ENCODE assay signal across 8 cellular contexts in genomic region chr10:102775973-102776669, GRCh38. TPM values are rescaled to one million over a fixed set of nuclear protein-coding genes. Genes with fewer than 3 reads are reported as not detected.
DNase-seq lines count a peak whose midpoint lies in the region; ATAC-seq lines count a peak whose summit lies in the region.

No MANE protein-coding gene starts in this region.

- H3K9me3 Mint-ChIP-seq in activated T-cell treated with anti-CD3 and anti-CD28 coated beads, Interleukin-2, amount 50 U/mL, for 72 hours, result no peaks in the 10 kb centered on the region

- DNase-seq in HT1080 (ENCODE audit: low read depth) (peak; percentile 75), globus pallidus (ENCODE audit: low spot score) (peak; percentile 77), epidermal melanocyte (ENCODE audit: insufficient read length, low spot score) (no peak), T-helper 9 cell (no peak)
- DNase-seq in activated T-cell treated with anti-CD3 and anti-CD28 coated beads, Interleukin-2, amount 50 U/mL, for 72 hours, result no peak

- peak overlapping the region; percentile 53 for H3K4me3 ChIP-seq in neuron (ENCODE audit: low read length)

- H3K9me3 ChIP-seq in neuron (ENCODE audit: low read length), result no peaks in the 10 kb centered on the region

- H3K27ac Mint-ChIP-seq in activated T-cell treated with anti-CD3 and anti-CD28 coated beads, Interleukin-2, amount 50 U/mL, for 72 hours, result no peak overlapping the region

- peak overlapping the region; percentile 41 to 66 for H3K4me3 Mint-ChIP-seq in activated T-cell treated with anti-CD3 and anti-CD28 coated beads, Interleukin-2, amount 50 U/mL, for 72 hours

- ATAC-seq in activated T-cell treated with anti-CD3 and anti-CD28 coated beads, Interleukin-2, amount 50 U/mL, for 72 hours (replicated peaks in 1 of 2), result peak; percentile 19
- ATAC-seq in GM19452 (IDR thresholded peaks at IDR 0.05; ENCODE audit: unreplicated experiment) (no peak), HG02798 (IDR thresholded peaks at IDR 0.05; ENCODE audit: poor library complexity, unreplicated experiment) (no peak)

- H3K27me3 Mint-ChIP-seq in activated T-cell treated with anti-CD3 and anti-CD28 coated beads, Interleukin-2, amount 50 U/mL, for 72 hours (ENCODE audit: low read depth), result no peaks in the 10 kb centered on the region

- H3K4me1 ChIP-seq in neuron (ENCODE audit: insufficient read depth, low read length), result peaks cover 31% of the 10 kb centered on the region

- H3K4me1 Mint-ChIP-seq in activated T-cell treated with anti-CD3 and anti-CD28 coated beads, Interleukin-2, amount 50 U/mL, for 72 hours (ENCODE audit: low read depth), result peaks cover 80% of the 10 kb centered on the region

- H2AFZ ChIP-seq in neuron (ENCODE audit: low read depth, low read length), result peak overlapping the region; percentile 11

- H3K27me3 ChIP-seq in neuron (ENCODE audit: insufficient read depth, low read length), result no peaks in the 10 kb centered on the region

- peaks cover 0 to 7% of the 10 kb centered on the region in 2 donors for H3K36me3 Mint-ChIP-seq in activated T-cell treated with anti-CD3 and anti-CD28 coated beads, Interleukin-2, amount 50 U/mL, for 72 hours (ENCODE audit: insufficient read depth in 2 of 2)

- H3K36me3 ChIP-seq in neuron (ENCODE audit: insufficient read depth, low read length), result no peaks in the 10 kb centered on the region

RNA-seq across cellular contexts. Expression of gene WBP1L, which starts 32.4 kb away (rescaled TPM):
- 19.0 and 25.7 TPM in 2 replicates for total RNA-seq in HT1080 (2014; rRNA removed; shearing (Covaris generic))
- polyA plus RNA-seq in HT1080 (2015; cell fraction: cytosol; rRNA removed), result 26.4 and 30.8 TPM in 2 replicates
- 13.4 and 14.4 TPM in 2 replicates for polyA plus RNA-seq in HT1080 (2015; cell fraction: nucleus; rRNA removed)
- total RNA-seq in activated T-cell treated with anti-CD3 and anti-CD28 coated beads, Interleukin-2, amount 50 U/mL, for 72 hours, result 10 to 100 TPM; 19.6 to 20.1 TPM

Comparison
In these comparisons a context has a peak if more than half of its experiments do, and no peak if none do; other contexts are left out.
1. DNase-seq: peak in HT1080 (single experiment) and globus pallidus (single experiment); none in activated T-cell treated with anti-CD3 and anti-CD28 coated beads, Interleukin-2, amount 50 U/mL, for 72 hours (0 of 2), epidermal melanocyte (single experiment) and T-helper 9 cell (single experiment).
2. ATAC-seq: peak in activated T-cell treated with anti-CD3 and anti-CD28 coated beads, Interleukin-2, amount 50 U/mL, for 72 hours (2 of 2); none in GM19452 (single experiment) and HG02798 (single experiment).